8 cellular contexts compared by ENCODE assay signal in genomic region chr10:92757066-92757716, GRCh38.
DNase-seq lines count a peak whose midpoint lies in the region; ATAC-seq and TF ChIP-seq lines count a peak whose summit lies in the region.

No MANE protein-coding gene starts in this region.

- H3K9me2 ChIP-seq in PC-3 (replicated peaks; ENCODE audit: low read length), result no peaks in the 10 kb centered on the region

- no peaks in the 10 kb centered on the region for H3K36me3 ChIP-seq in PC-3 (ENCODE audit: low read depth, low read length)
- H3K36me3 ChIP-seq in mucosa of rectum (ENCODE audit: control insufficient read depth in 2 of 2, insufficient read depth in 2 of 2, low read length in 2 of 2), result no peaks in the 10 kb centered on the region

- no peaks in the 10 kb centered on the region for H3F3A ChIP-seq in PC-3 (ENCODE audit: low read length, unreplicated experiment)

- CTCF ChIA-PET in PC-3 (lab: Charles Lee), result no interaction called here

- no peaks in the 10 kb centered on the region for H4K20me1 ChIP-seq in PC-3 (ENCODE audit: low read length)

- BruUV-seq in PC-3 (replicated peaks; lab: Mats Ljungman, UMichigan), result no TSS peak

- DNase-seq in AG09309 (ENCODE audit: low read depth), result peak; percentile 65
- DNase-seq in PC-3, result peak; percentile 55
- DNase-seq in erythroblast (lab: John Stamatoyannopoulos, UW), result peak; percentile 84 to 89
- no peak for DNase-seq in middle frontal gyrus (ENCODE audit: extremely low spot score, low spot score)

- peak; percentile 10 for TF ChIP-seq POLR2A in erythroblast (IDR thresholded peaks at IDR 0.05; ENCODE audit: low read length)

- H3K4me2 ChIP-seq in PC-3 (ENCODE audit: low read length), result no peak overlapping the region

- TF ChIP-seq CTCF in AG09309 (IDR thresholded peaks at IDR 0.05; ENCODE audit: control insufficient read depth, insufficient read depth, low read depth, low read length, missing control alignments), result peak; percentile 22
- no peak for TF ChIP-seq CTCF in PC-3 (conservative IDR thresholded peaks at IDR 0.05; ENCODE audit: low read depth, low read length)

- no peak overlapping the region for H3K4me3 ChIP-seq in AG09309 (ENCODE audit: control insufficient read depth, low read depth, low read length)
- no peak overlapping the region for H3K4me3 ChIP-seq in PC-3 (ENCODE audit: low read length)
- no peak overlapping the region for H3K4me3 ChIP-seq in mucosa of rectum (ENCODE audit: low read length in 2 of 2)

- H3K9me3 ChIP-seq in PC-3 (ENCODE audit: low read length) (no peaks in the 10 kb centered on the region), mucosa of rectum (ENCODE audit: control insufficient read depth in 2 of 2, low read length in 2 of 2) (no peaks in the 10 kb centered on the region)

- H3K27me3 ChIP-seq in PC-3 (ENCODE audit: low read length), result no peaks in the 10 kb centered on the region
- no peaks in the 10 kb centered on the region for H3K27me3 ChIP-seq in mucosa of rectum (ENCODE audit: control insufficient read depth in 2 of 2, insufficient read depth in 2 of 2, low read length in 2 of 2)

- H3K4me1 ChIP-seq in PC-3 (ENCODE audit: insufficient read depth, low read length), result peaks cover 16% of the 10 kb centered on the region
- H3K4me1 ChIP-seq in mucosa of rectum (ENCODE audit: control insufficient read depth in 2 of 2, insufficient read depth in 2 of 2, low read length in 2 of 2), result peaks cover 9 to 19% of the 10 kb centered on the region in 2 donors

- no peaks in the 10 kb centered on the region for H3K79me2 ChIP-seq in PC-3 (ENCODE audit: low read length)

- no peak overlapping the region; the same call in 1 of the 2 replicates for H2AFZ ChIP-seq in PC-3 (ENCODE audit: low read length)

- intact Hi-C loops in PC-3 (cut with micrococcal nuclease), result no loop called here

- ATAC-seq in GM18909 (IDR thresholded peaks at IDR 0.05; ENCODE audit: poor library complexity, unreplicated experiment) (peak; percentile 73), HG03064 (IDR thresholded peaks at IDR 0.05; ENCODE audit: low read depth, unreplicated experiment) (peak; percentile 62), PC-3 (peak; percentile 75), GM18519 (IDR thresholded peaks at IDR 0.05; ENCODE audit: low FRiP score, unreplicated experiment) (no peak)

- H3K27ac ChIP-seq in PC-3 (ENCODE audit: low read length), result no peak overlapping the region
- peak overlapping the region; percentile 27 to 62 for H3K27ac ChIP-seq in mucosa of rectum (ENCODE audit: low read depth in 2 of 2, low read length in 2 of 2)

- H3K9ac ChIP-seq in PC-3 (ENCODE audit: low read length) (no peak overlapping the region), mucosa of rectum (ENCODE audit: low read depth in 1 of 2, low read length in 2 of 2) (no peak overlapping the region)

- POLR2A ChIA-PET in PC-3 (lab: Charles Lee; ENCODE audit: unreplicated experiment), result interaction anchor here (0.5 to 1.0 kb wide), 4 partner anchors 26 to 67 kb away, joined by 3 to 4 read pairs (median 3); no protein-coding TSS in a partner anchor
